1 cellular context compared by ENCODE assay signal in the genomic region with DNA sequence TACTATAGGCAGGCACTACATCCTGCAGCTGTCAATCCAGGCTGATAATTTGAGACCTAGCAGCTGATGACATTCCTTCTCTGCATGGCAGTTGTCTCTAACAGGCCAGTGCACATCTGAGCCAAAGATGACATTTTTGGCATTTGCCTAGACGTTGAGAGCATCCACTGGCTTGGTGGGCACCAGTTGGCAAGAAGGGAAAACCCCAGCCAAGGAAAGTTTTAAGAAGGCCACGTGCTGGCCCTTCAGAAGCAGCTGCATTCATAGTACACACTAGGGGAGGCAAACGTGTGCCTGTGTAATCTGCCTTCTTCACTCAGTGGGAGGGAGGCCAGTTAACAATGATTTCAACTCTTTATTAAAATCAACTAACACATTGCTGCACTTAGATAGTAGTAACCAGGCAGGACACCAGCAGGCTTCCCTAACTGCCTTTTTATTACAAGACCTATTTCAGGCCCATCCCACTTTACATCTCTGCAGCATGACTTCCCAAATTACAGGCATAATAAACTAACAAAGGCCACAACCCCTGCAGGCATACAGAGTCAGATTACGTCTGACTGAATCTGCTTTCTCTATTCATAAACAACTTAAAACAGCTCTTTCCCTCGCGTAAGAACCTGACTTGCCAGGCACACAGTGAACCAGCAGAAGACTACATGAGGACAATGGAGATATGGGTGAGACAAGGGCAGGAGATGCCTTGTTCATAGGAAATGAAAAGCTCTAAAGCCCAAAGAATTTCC.
TF ChIP-seq lines count a peak whose summit lies in the region.

No MANE protein-coding gene starts in this region.

TF ChIP-seq in HEK293, 187 proteins besides CTCF, POLR2A, EP300 and RAD21 (continued from another document):
- peak; percentile 73 for TF ChIP-seq ZBTB21 (tag by site-specific recombination; IDR thresholded peaks at IDR 0.05)
- peak; percentile 98 for TF ChIP-seq ZBTB17 (tag by site-specific recombination; IDR thresholded peaks at IDR 0.05)
- TF ChIP-seq HOXA7 (CRISPR knock-in tag; IDR thresholded peaks at IDR 0.05; ENCODE audit: borderline replicate concordance): no peak
- peak; percentile 58 for TF ChIP-seq ZBTB20 (tag by site-specific recombination; IDR thresholded peaks at IDR 0.05)
- TF ChIP-seq REPIN1 (tag by site-specific recombination; IDR thresholded peaks at IDR 0.05; ENCODE audit: low read depth): peak; percentile 56; the same call in 1 of the 2 replicates
- peak; percentile 61; the same call in 1 of the 2 replicates for TF ChIP-seq ZNF660 (tag by site-specific recombination; IDR thresholded peaks at IDR 0.05)
- TF ChIP-seq ZNF394 (tag by site-specific recombination; IDR thresholded peaks at IDR 0.05; ENCODE audit: borderline replicate concordance): no peak; the same call in 1 of the 2 replicates
- TF ChIP-seq ZNF610 (tag by site-specific recombination; IDR thresholded peaks at IDR 0.05; ENCODE audit: borderline replicate concordance): peak; percentile 70; the same call in 1 of the 2 replicates
- TF ChIP-seq, protein P1, sequence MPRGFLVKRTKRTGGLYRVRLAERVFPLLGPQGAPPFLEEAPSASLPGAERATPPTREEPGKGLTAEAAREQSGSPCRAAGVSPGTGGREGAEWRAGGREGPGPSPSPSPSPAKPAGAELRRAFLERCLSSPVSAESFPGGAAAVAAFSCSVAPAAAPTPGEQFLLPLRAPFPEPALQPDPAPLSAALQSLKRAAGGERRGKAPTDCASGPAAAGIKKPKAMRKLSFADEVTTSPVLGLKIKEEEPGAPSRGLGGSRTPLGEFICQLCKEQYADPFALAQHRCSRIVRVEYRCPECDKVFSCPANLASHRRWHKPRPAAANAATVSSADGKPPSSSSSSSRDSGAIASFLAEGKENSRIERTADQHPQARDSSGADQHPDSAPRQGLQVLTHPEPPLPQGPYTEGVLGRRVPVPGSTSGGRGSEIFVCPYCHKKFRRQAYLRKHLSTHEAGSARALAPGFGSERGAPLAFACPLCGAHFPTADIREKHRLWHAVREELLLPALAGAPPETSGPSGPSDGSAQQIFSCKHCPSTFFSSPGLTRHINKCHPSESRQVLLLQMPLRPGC (tag by site-specific recombination; IDR thresholded peaks at IDR 0.05): peak; percentile 95
- peak; percentile 72 for TF ChIP-seq ZNF24 (tag by site-specific recombination; IDR thresholded peaks at IDR 0.05)
